32 cellular contexts compared by ENCODE assay signal in genomic region chr7:157718303-157719007, GRCh38.
"Had no signal": no experiment of that assay in that cellular context is flagged by ENCODE, and none has a peak within 500 bp of the region (broad histone marks: within the 10 kb centered on the region; RNA-seq: fewer than 3 reads in every experiment).

No MANE protein-coding gene starts in this region.

- ATAC-seq: activated CD8-positive, alpha-beta memory T cell treated with anti-CD3 and anti-CD28 coated beads, Interleukin-2, amount 10 ng/mL, durations not matched to agents 7 days and 5 days; activated CD8-positive, alpha-beta T cell treated with anti-CD3 and anti-CD28 coated beads, Interleukin-2, amount 10 ng/mL, durations not matched to agents 7 days and 5 days; activated T-cell treated with anti-CD3 and anti-CD28 coated beads, Interleukin-2, amount 50 U/mL, for 72 hours; body of pancreas; heart left ventricle; left lung; stimulated activated effector memory CD8-positive, alpha-beta T cell treated with anti-CD3 and anti-CD28 coated beads, Interleukin-12 subunit alpha, Interleukin-12 subunit beta, amount 100 ng/mL, for 72 hours had no signal

- H3K4me1 ChIP-seq: adrenal gland, body of pancreas, heart left ventricle, left lung, parathyroid adenoma, right atrium auricular region had no signal

- H3K27me3 Mint-ChIP-seq: activated CD8-positive, alpha-beta memory T cell treated with anti-CD3 and anti-CD28 coated beads, Interleukin-2, amount 10 ng/mL, durations not matched to agents 7 days and 5 days; activated naive CD8-positive, alpha-beta T cell treated with anti-CD3 and anti-CD28 coated beads for 36 hours had no signal

- H3K4me3 ChIP-seq: adrenal gland, body of pancreas, coronary artery, dorsolateral prefrontal cortex, heart left ventricle, left lung, right atrium auricular region, thoracic aorta had no signal

- H3K9me3 Mint-ChIP-seq: activated naive CD8-positive, alpha-beta T cell treated with anti-CD3 and anti-CD28 coated beads for 36 hours; activated T-cell treated with anti-CD3 and anti-CD28 coated beads, Interleukin-2, amount 50 U/mL, for 72 hours; stimulated activated effector memory CD8-positive, alpha-beta T cell treated with anti-CD3 and anti-CD28 coated beads, Interleukin-12 subunit alpha, Interleukin-12 subunit beta, amount 100 ng/mL, for 72 hours; stimulated activated naive CD8-positive, alpha-beta T cell treated with anti-CD3 and anti-CD28 coated beads, Interleukin-15, Interleukin-2, amounts not matched to agents 100 ng/mL and 50 ng/mL, for 24 hours; T-helper 1 cell treated with Interleukin-12 subunit alpha and Interleukin-12 subunit beta and Interleukin-4 antibody, amounts not matched to agents 30 μg/mL and 1 μg/mL, for 36 hours had no signal

- DNase-seq: activated CD8-positive, alpha-beta memory T cell treated with anti-CD3 and anti-CD28 coated beads, Interleukin-2, amount 10 ng/mL, durations not matched to agents 7 days and 5 days; activated CD8-positive, alpha-beta T cell treated with anti-CD3 and anti-CD28 coated beads, Interleukin-2, amount 10 ng/mL, durations not matched to agents 7 days and 5 days; activated naive CD4-positive, alpha-beta T cell treated with Interleukin-2 at 50 U/mL for 16 hours; activated naive CD8-positive, alpha-beta T cell treated with anti-CD3 and anti-CD28 coated beads for 36 hours; activated T-cell treated with anti-CD3 and anti-CD28 coated beads, Interleukin-2, amount 50 U/mL, for 72 hours; adrenal gland; aorta; body of pancreas; cerebellar nuclear complex; effector memory CD4-positive, alpha-beta T cell; erythroblast; kidney glomerular epithelial cell; left lung; mammary epithelial cell; occipital lobe; stimulated activated CD4-positive, alpha-beta T cell treated with anti-CD3 and anti-CD28 coated beads, Interleukin-12 subunit alpha, Interleukin-12 subunit beta, amount 100 ng/mL, for 4 hours; stimulated activated CD4-positive, alpha-beta T cell treated with anti-CD3 and anti-CD28 coated beads, Interleukin-4, amount 100 ng/mL, for 1 hour; SW 1271; T-helper 9 cell; trophoblast cell had no signal

- H3K36me3 Mint-ChIP-seq: activated CD8-positive, alpha-beta memory T cell treated with anti-CD3 and anti-CD28 coated beads, Interleukin-2, amount 10 ng/mL, durations not matched to agents 7 days and 5 days; activated naive CD8-positive, alpha-beta T cell treated with anti-CD3 and anti-CD28 coated beads for 36 hours; stimulated activated effector memory CD8-positive, alpha-beta T cell treated with anti-CD3 and anti-CD28 coated beads, Interleukin-12 subunit alpha, Interleukin-12 subunit beta, amount 100 ng/mL, for 72 hours had no signal

- H3K4me1 Mint-ChIP-seq: activated CD8-positive, alpha-beta memory T cell treated with anti-CD3 and anti-CD28 coated beads, Interleukin-2, amount 10 ng/mL, durations not matched to agents 7 days and 5 days; activated naive CD8-positive, alpha-beta T cell treated with anti-CD3 and anti-CD28 coated beads for 36 hours; stimulated activated effector memory CD8-positive, alpha-beta T cell treated with anti-CD3 and anti-CD28 coated beads, Interleukin-12 subunit alpha, Interleukin-12 subunit beta, amount 100 ng/mL, for 72 hours had no signal

- H3K9ac ChIP-seq: parathyroid adenoma had no signal

- H3K36me3 ChIP-seq: adrenal gland, heart left ventricle, left lung, right atrium auricular region, thoracic aorta had no signal

- H2AFZ ChIP-seq: parathyroid adenoma had no signal

- H3K27ac ChIP-seq: adrenal gland, body of pancreas, coronary artery, dorsolateral prefrontal cortex, heart left ventricle, left lung, parathyroid adenoma, right atrium auricular region, thoracic aorta, VCaP had no signal

- H3K27ac Mint-ChIP-seq: activated CD8-positive, alpha-beta memory T cell treated with anti-CD3 and anti-CD28 coated beads, Interleukin-2, amount 10 ng/mL, durations not matched to agents 7 days and 5 days; activated CD8-positive, alpha-beta T cell treated with anti-CD3 and anti-CD28 coated beads, Interleukin-2, amount 10 ng/mL, durations not matched to agents 7 days and 5 days; activated naive CD8-positive, alpha-beta T cell treated with anti-CD3 and anti-CD28 coated beads for 36 hours; activated T-cell treated with anti-CD3 and anti-CD28 coated beads, Interleukin-2, amount 50 U/mL, for 72 hours; stimulated activated effector memory CD8-positive, alpha-beta T cell treated with anti-CD3 and anti-CD28 coated beads, Interleukin-12 subunit alpha, Interleukin-12 subunit beta, amount 100 ng/mL, for 72 hours; stimulated activated naive CD8-positive, alpha-beta T cell treated with anti-CD3 and anti-CD28 coated beads, Interleukin-15, Interleukin-2, amounts not matched to agents 100 ng/mL and 50 ng/mL, for 24 hours; T-helper 1 cell treated with Interleukin-12 subunit alpha and Interleukin-12 subunit beta and Interleukin-4 antibody, amounts not matched to agents 30 μg/mL and 1 μg/mL, for 36 hours had no signal

- H3K9me3 ChIP-seq: adrenal gland, body of pancreas, heart left ventricle, left lung, right atrium auricular region, thoracic aorta had no signal

- H3K4me3 Mint-ChIP-seq: activated CD8-positive, alpha-beta memory T cell treated with anti-CD3 and anti-CD28 coated beads, Interleukin-2, amount 10 ng/mL, durations not matched to agents 7 days and 5 days; activated CD8-positive, alpha-beta T cell treated with anti-CD3 and anti-CD28 coated beads, Interleukin-2, amount 10 ng/mL, durations not matched to agents 7 days and 5 days; activated naive CD8-positive, alpha-beta T cell treated with anti-CD3 and anti-CD28 coated beads for 36 hours; activated T-cell treated with anti-CD3 and anti-CD28 coated beads, Interleukin-2, amount 50 U/mL, for 72 hours; stimulated activated effector memory CD8-positive, alpha-beta T cell treated with anti-CD3 and anti-CD28 coated beads, Interleukin-12 subunit alpha, Interleukin-12 subunit beta, amount 100 ng/mL, for 72 hours; stimulated activated naive CD8-positive, alpha-beta T cell treated with anti-CD3 and anti-CD28 coated beads, Interleukin-15, Interleukin-2, amounts not matched to agents 100 ng/mL and 50 ng/mL, for 24 hours; T-helper 1 cell treated with Interleukin-12 subunit alpha and Interleukin-12 subunit beta and Interleukin-4 antibody, amounts not matched to agents 30 μg/mL and 1 μg/mL, for 36 hours had no signal

- FAIRE-seq: TTC549, urothelium cell line had no signal

- H3K79me2 ChIP-seq: parathyroid adenoma had no signal

- H3K27me3 ChIP-seq: adrenal gland, body of pancreas, right atrium auricular region had no signal
